In genomic region chr2:105403785-105404698, GRCh38 we compare ENCODE assay signal across 8 cellular contexts. TPM values are rescaled to one million over a fixed set of nuclear protein-coding genes. Genes with fewer than 3 reads are reported as not detected.
DNase-seq lines count a peak whose midpoint lies in the region; ATAC-seq and TF ChIP-seq lines count a peak whose summit lies in the region.

No MANE protein-coding gene starts in this region.

- no peaks in the 10 kb centered on the region for H3K9me3 ChIP-seq in left lung

- in situ Hi-C loops in ACHN (cut with HindIII; ENCODE audit: low pct_ligation_motif_present, low pct_unique_long_range_greater_than_20kb, low sequenced_read_pairs), result no loop called here
- in situ Hi-C loops in astrocyte of the cerebellum (cut with HindIII; ENCODE audit: low sequenced_read_pairs), result no loop called here

- intact Hi-C loops in left lung (cut with DNase I), result no loop called here
- intact Hi-C loops in posterior cingulate gyrus (cut with DNase I), result no loop called here

- peak; percentile 99 for DNase-seq in ACHN
- peak; percentile 59 for DNase-seq in astrocyte of the cerebellum (ENCODE audit: low read depth)
- no peak for DNase-seq in left lung
- no peak for DNase-seq in NCI-H524 (lab: John Stamatoyannopoulos, UW)
- no peak for DNase-seq in posterior cingulate gyrus

- no peak overlapping the region for H3K4me3 ChIP-seq in astrocyte of the cerebellum (ENCODE audit: low read depth, low read length)
- no peak overlapping the region for H3K4me3 ChIP-seq in left lung

- ATAC-seq in left lung, result peak; percentile 56
- no peak for ATAC-seq in GM19397 (IDR thresholded peaks at IDR 0.05; ENCODE audit: unreplicated experiment)
- no peak for ATAC-seq in GM21381 (IDR thresholded peaks at IDR 0.05; ENCODE audit: unreplicated experiment)

- peak; percentile 48 for TF ChIP-seq CTCF in astrocyte of the cerebellum (IDR thresholded peaks at IDR 0.05; ENCODE audit: low read depth, low read length, missing control alignments)
- TF ChIP-seq CTCF in left lung (IDR thresholded peaks at IDR 0.05), result no peak

- peak; percentile 86 for TF ChIP-seq EP300 in Ishikawa (IDR thresholded peaks at IDR 0.05; ENCODE audit: borderline replicate concordance)

- peak overlapping the region in 1 of 2 donors; percentile 26 for H3K27ac ChIP-seq in left lung

- H3K4me1 ChIP-seq in left lung, result peaks cover 2 to 4% of the 10 kb centered on the region in 2 donors

- H3K36me3 ChIP-seq in left lung, result no peaks in the 10 kb centered on the region

- no peak for TF ChIP-seq RAD21 in Ishikawa (IDR thresholded peaks at IDR 0.05; ENCODE audit: low read depth)

- peaks cover 6 to 23% of the 10 kb centered on the region in 2 donors for H3K27me3 ChIP-seq in left lung

TF ChIP-seq in Ishikawa, 13 proteins besides CTCF, POLR2A, EP300 and RAD21:
- TF ChIP-seq TCF12 (IDR thresholded peaks at IDR 0.05; ENCODE audit: low read depth), result peak; percentile 88
- TF ChIP-seq NFIC (IDR thresholded peaks at IDR 0.05), result peak; percentile 68
- no peak for TF ChIP-seq YY1 (IDR thresholded peaks at IDR 0.05; ENCODE audit: low read depth)
- TF ChIP-seq, protein P1, sequence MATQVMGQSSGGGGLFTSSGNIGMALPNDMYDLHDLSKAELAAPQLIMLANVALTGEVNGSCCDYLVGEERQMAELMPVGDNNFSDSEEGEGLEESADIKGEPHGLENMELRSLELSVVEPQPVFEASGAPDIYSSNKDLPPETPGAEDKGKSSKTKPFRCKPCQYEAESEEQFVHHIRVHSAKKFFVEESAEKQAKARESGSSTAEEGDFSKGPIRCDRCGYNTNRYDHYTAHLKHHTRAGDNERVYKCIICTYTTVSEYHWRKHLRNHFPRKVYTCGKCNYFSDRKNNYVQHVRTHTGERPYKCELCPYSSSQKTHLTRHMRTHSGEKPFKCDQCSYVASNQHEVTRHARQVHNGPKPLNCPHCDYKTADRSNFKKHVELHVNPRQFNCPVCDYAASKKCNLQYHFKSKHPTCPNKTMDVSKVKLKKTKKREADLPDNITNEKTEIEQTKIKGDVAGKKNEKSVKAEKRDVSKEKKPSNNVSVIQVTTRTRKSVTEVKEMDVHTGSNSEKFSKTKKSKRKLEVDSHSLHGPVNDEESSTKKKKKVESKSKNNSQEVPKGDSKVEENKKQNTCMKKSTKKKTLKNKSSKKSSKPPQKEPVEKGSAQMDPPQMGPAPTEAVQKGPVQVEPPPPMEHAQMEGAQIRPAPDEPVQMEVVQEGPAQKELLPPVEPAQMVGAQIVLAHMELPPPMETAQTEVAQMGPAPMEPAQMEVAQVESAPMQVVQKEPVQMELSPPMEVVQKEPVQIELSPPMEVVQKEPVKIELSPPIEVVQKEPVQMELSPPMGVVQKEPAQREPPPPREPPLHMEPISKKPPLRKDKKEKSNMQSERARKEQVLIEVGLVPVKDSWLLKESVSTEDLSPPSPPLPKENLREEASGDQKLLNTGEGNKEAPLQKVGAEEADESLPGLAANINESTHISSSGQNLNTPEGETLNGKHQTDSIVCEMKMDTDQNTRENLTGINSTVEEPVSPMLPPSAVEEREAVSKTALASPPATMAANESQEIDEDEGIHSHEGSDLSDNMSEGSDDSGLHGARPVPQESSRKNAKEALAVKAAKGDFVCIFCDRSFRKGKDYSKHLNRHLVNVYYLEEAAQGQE (IDR thresholded peaks at IDR 0.05; ENCODE audit: low read depth), result no peak
- peak; percentile 80; the same call in 1 of the 2 replicates for TF ChIP-seq FOXM1 (IDR thresholded peaks at IDR 0.05; ENCODE audit: borderline replicate concordance, low read depth)
- TF ChIP-seq CREB1 (IDR thresholded peaks at IDR 0.05; ENCODE audit: low read depth), result no peak
- TF ChIP-seq TEAD4 (IDR thresholded peaks at IDR 0.05), result peak; percentile 80
- TF ChIP-seq USF1 (IDR thresholded peaks at IDR 0.05), result no peak
- no peak for TF ChIP-seq TAF1 (IDR thresholded peaks at IDR 0.05; ENCODE audit: low read depth)
- TF ChIP-seq ZBTB7A (IDR thresholded peaks at IDR 0.05; ENCODE audit: low read depth), result peak; percentile 95
- TF ChIP-seq MAX (IDR thresholded peaks at IDR 0.05), result no peak
- TF ChIP-seq EGR1 (IDR thresholded peaks at IDR 0.05), result peak; percentile 24; the same call in 1 of the 2 replicates
- TF ChIP-seq CEBPB (IDR thresholded peaks at IDR 0.05), result peak; percentile 12; the same call in 1 of the 2 replicates

RNA-seq across cellular contexts. Expression of gene FHL2, which starts 5.2 kb away (rescaled TPM):
- total RNA-seq in left lung, result 10 to 100 TPM; 11.4 to 30.1 TPM

Comparison
In these comparisons a context has a peak if more than half of its experiments do, and no peak if none do; other contexts are left out.
1. DNase-seq: peak in ACHN (single experiment) and astrocyte of the cerebellum (single experiment); none in left lung (0 of 2), NCI-H524 (0 of 2) and posterior cingulate gyrus (0 of 10).